8 cellular contexts compared by ENCODE assay signal in the genomic region with DNA sequence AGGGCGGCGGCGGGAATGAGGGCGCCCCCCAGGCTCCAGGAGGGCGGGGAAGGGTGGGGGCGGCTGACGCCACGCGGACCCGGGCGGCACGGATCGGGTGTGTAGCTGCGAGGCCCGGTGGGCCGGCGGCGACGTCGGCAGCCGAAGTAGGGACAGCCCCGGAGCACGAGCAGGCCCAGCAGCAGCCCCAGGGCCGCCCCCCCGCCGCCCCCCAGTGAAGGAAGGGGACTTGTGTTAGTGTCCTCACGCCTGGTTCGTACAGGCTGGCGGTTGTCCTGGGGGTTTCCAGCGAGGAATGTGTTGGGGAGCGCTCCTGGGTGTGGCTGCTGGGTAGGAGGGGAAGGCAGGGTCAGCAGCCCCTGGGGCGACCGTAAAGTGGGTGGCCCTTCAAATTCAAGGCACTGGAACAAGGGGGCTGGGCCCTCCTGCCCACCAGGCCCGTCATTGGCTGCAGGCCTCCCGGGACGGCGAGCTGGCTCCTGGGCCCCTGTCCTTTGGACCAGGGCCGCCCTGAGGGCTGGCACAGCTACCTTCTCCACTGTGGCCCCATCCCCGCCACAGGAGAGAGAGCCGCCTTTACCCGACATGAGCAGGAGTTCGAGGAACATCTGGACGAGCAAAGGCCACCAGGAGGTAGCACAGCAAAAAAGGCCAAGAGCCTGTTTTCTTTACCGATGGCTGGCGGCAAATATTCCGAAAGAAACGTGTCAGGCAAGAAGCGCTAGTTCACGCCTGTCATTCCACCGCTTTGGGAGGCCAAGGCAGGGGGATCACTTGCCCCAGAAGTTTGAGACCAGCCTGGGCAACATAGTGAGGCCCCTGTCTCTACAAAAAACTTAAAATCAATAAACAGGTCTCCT. TPM values are rescaled to one million over a fixed set of nuclear protein-coding genes. Genes with fewer than 3 reads are reported as not detected.
A peak's percentile ranks its signal among the peaks of the same experiment; 100 is the strongest.
DNase-seq lines count a peak whose midpoint lies in the region; ATAC-seq and TF ChIP-seq lines count a peak whose summit lies in the region.

No MANE protein-coding gene starts in this region.

- peaks cover 1% of the 10 kb centered on the region for H3K4me1 Mint-ChIP-seq in osteocyte (ENCODE audit: unreplicated experiment)

- peak overlapping the region; percentile 34 for H3K27ac Mint-ChIP-seq in osteocyte (ENCODE audit: unreplicated experiment)

- H3K4me3 ChIP-seq in WI38 (ENCODE audit: low read depth, low read length) (peak overlapping the region; percentile 76), fibroblast of villous mesenchyme (ENCODE audit: low read depth, low read length) (peak overlapping the region; percentile 73)

- no peaks in the 10 kb centered on the region for H3K27me3 Mint-ChIP-seq in osteocyte (ENCODE audit: unreplicated experiment)

- no peaks in the 10 kb centered on the region for H3K9me3 Mint-ChIP-seq in osteocyte (ENCODE audit: unreplicated experiment)

- peak; percentile 1 for ATAC-seq in HG03442 (IDR thresholded peaks at IDR 0.05; ENCODE audit: unreplicated experiment)
- ATAC-seq in GM18498 (IDR thresholded peaks at IDR 0.05; ENCODE audit: unreplicated experiment) = no peak

- H3K36me3 Mint-ChIP-seq in osteocyte (ENCODE audit: unreplicated experiment) = peaks cover 8% of the 10 kb centered on the region

- H3K4me3 Mint-ChIP-seq in osteocyte (ENCODE audit: unreplicated experiment) = peak overlapping the region; percentile 71

- TF ChIP-seq CTCF in WI38 (IDR thresholded peaks at IDR 0.05; ENCODE audit: low read depth, low read length) (no peak), fibroblast of villous mesenchyme (IDR thresholded peaks at IDR 0.05; ENCODE audit: insufficient read depth, low read depth, low read length) (no peak), osteocyte (IDR thresholded peaks at IDR 0.05) (no peak)

- peak; percentile 53 for DNase-seq in DMS 273 (lab: John Stamatoyannopoulos, UW; ENCODE audit: unreplicated experiment)
- no peak for DNase-seq in DMS 273 treated with DMSO at 0.1 percent for 48 hours (lab: John Stamatoyannopoulos, UW)
- DNase-seq in fibroblast of villous mesenchyme (ENCODE audit: low read depth) = peak; percentile 32
- no peak for DNase-seq in osteocyte (ENCODE audit: extremely low spot score, unreplicated experiment)
- no peak for DNase-seq in NCI-H187 treated with DMSO at 0.1 percent for 48 hours (lab: John Stamatoyannopoulos, UW)

RNA-seq across cellular contexts. Expression of a gene that starts 0.8 kb away (rescaled TPM):
- total RNA-seq in fibroblast of villous mesenchyme (39.0 and 39.7 TPM in 2 replicates), osteocyte (34.0 and 38.2 TPM in 2 replicates)

RNA-seq across cellular contexts. Expression of a gene that starts 24.4 kb away (rescaled TPM):
- total RNA-seq in fibroblast of villous mesenchyme = 30.3 and 34.1 TPM in 2 replicates
- total RNA-seq in osteocyte = 40.1 and 41.4 TPM in 2 replicates

Comparison
In these comparisons a context has a peak if more than half of its experiments do, and no peak if none do; other contexts are left out.
1. DNase-seq: peak in DMS 273 (single experiment) and fibroblast of villous mesenchyme (single experiment); none in DMS 273 treated with DMSO at 0.1 percent for 48 hours (single experiment), osteocyte (single experiment) and NCI-H187 treated with DMSO at 0.1 percent for 48 hours (single experiment).